Comparison of ENCODE assay signal across 8 cellular contexts in genomic region chr9:35102465-35102768, GRCh38.
DNase-seq lines count a peak whose midpoint lies in the region; ATAC-seq and TF ChIP-seq lines count a peak whose summit lies in the region.

No MANE protein-coding gene starts in this region.

- no peaks in the 10 kb centered on the region for H3K27me3 ChIP-seq in muscle layer of colon (ENCODE audit: control insufficient read depth in 1 of 2, insufficient read depth in 2 of 2, low read length in 2 of 2)

- H3K4me3 ChIP-seq in coronary artery (peak overlapping the region; percentile 77), muscle layer of colon (ENCODE audit: low read depth in 1 of 2, low read length in 2 of 2) (peak overlapping the region; percentile 43 to 98)

- peaks cover 29% of the 10 kb centered on the region for H3K36me3 ChIP-seq in KOPT-K1 (ENCODE audit: insufficient read depth, low read length)
- H3K36me3 ChIP-seq in muscle layer of colon (ENCODE audit: insufficient read depth, low read length): peaks cover 49% of the 10 kb centered on the region

- ATAC-seq in GM18511 (IDR thresholded peaks at IDR 0.05; ENCODE audit: unreplicated experiment): peak; percentile 11
- no peak for ATAC-seq in HG02884 (IDR thresholded peaks at IDR 0.05; ENCODE audit: unreplicated experiment)

- H3K27ac ChIP-seq in KOPT-K1 (ENCODE audit: low read depth, low read length, poor library complexity, severe bottlenecking) (peak overlapping the region; percentile 84), coronary artery (peak overlapping the region; percentile 77 to 87), muscle layer of colon (ENCODE audit: low read depth, low read length) (peak overlapping the region; percentile 70)

- DNase-seq in coronary artery (ENCODE audit: low spot score) (peak; percentile 74), NCI-H446 (lab: John Stamatoyannopoulos, UW) (no peak), GM20000 (ENCODE audit: low spot score) (no peak), NCI-H1105 (lab: John Stamatoyannopoulos, UW) (no peak)

- TF ChIP-seq CTCF in coronary artery (IDR thresholded peaks at IDR 0.05): no peak
- no peak for TF ChIP-seq CTCF in GM20000 (IDR thresholded peaks at IDR 0.05; ENCODE audit: extremely low read depth, missing control alignments)

- no peaks in the 10 kb centered on the region for H3K9me3 ChIP-seq in KOPT-K1 (ENCODE audit: insufficient read depth, low read length, poor library complexity, severe bottlenecking)
- no peaks in the 10 kb centered on the region for H3K9me3 ChIP-seq in muscle layer of colon (ENCODE audit: low read length)

- peaks cover 20% of the 10 kb centered on the region for H3K4me1 ChIP-seq in muscle layer of colon (ENCODE audit: insufficient read depth, low read length)

- peak overlapping the region; percentile 88 for H3K9ac ChIP-seq in muscle layer of colon (ENCODE audit: low read length)
